Comparison of ENCODE assay signal across 23 cellular contexts in the genomic region with DNA sequence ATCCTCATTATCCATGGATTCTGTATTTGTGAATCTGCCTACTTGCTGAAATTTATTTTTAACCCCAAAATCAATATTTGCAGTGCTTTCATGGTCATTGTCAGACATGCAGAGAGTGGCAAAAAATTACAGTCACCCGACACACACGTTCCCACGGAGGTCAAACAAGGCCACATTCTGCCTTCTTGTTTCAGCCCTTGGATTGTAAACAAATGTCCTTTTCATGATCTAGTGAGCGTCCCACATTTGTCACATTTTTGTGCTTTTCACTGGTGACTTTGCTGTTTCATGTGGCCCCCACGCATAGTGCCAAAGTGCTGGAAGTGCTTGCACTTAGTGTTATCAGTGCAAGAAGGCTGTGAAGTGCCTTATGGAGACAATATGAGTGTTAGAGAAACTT. TPM values are rescaled to one million over a fixed set of nuclear protein-coding genes. Genes with fewer than 3 reads are reported as not detected.
DNase-seq lines count a peak whose midpoint lies in the region; ATAC-seq, FAIRE-seq and TF ChIP-seq lines count a peak whose summit lies in the region.
"Had no signal": no experiment of that assay in that cellular context is flagged by ENCODE, and none has a peak within 500 bp of the region (broad histone marks: within the 10 kb centered on the region; RNA-seq: fewer than 3 reads in every experiment).

No MANE protein-coding gene starts in this region.

- intact Hi-C loops in HepG2 (cut with micrococcal nuclease; ENCODE audit: unreplicated experiment): no loop called here
- intact Hi-C loops in colonic mucosa (cut with DNase I): no loop called here
- intact Hi-C loops in thyroid gland (cut with DNase I): no loop called here

- CTCF ChIA-PET in HepG2 (lab: Yijun Ruan, JAX; ENCODE audit: low intra/inter-chr PET ratio, low total read pairs): no interaction called here

- POLR2A ChIA-PET in HepG2 (lab: Yijun Ruan, JAX): no interaction called here

- TF ChIP-seq CTCF in LNCaP clone FGC (IDR thresholded peaks at IDR 0.05; ENCODE audit: control insufficient read depth, extremely low read depth, insufficient read depth): no peak
- no peak for TF ChIP-seq CTCF in HepG2 (CRISPR knock-in tag; IDR thresholded peaks at IDR 0.05)
- no peak for TF ChIP-seq CTCF in colonic mucosa (IDR thresholded peaks at IDR 0.05)
- no peak for TF ChIP-seq CTCF in thyroid gland (IDR thresholded peaks at IDR 0.05)

- H4K20me1 ChIP-seq in BLaER1 (no peaks in the 10 kb centered on the region), HepG2 (ENCODE audit: insufficient read depth, low read length) (no peaks in the 10 kb centered on the region)

- H3K9me3 ChIP-seq in BLaER1 (peaks cover 7% of the 10 kb centered on the region; the same call in 1 of the 2 replicates), HepG2 (ENCODE audit: low read length) (no peaks in the 10 kb centered on the region), colonic mucosa (no peaks in the 10 kb centered on the region), thyroid gland (no peaks in the 10 kb centered on the region)
- H3K9me3 ChIP-seq: A549, BE2C, HAP-1, Peyer's patch had no signal

- H3K36me3 ChIP-seq in BLaER1 (peaks cover 23% of the 10 kb centered on the region), HepG2 (replicated peaks in 1 of 2; ENCODE audit: control insufficient read depth in 1 of 2, insufficient read depth in 2 of 2, low read length in 2 of 2) (no peaks in the 10 kb centered on the region), colonic mucosa (no peaks in the 10 kb centered on the region), thyroid gland (no peaks in the 10 kb centered on the region)
- H3K36me3 ChIP-seq: BE2C, HAP-1 had no signal

- H3K27me3 ChIP-seq in BLaER1: no peaks in the 10 kb centered on the region
- no peaks in the 10 kb centered on the region for H3K27me3 ChIP-seq in HepG2 (ENCODE audit: control insufficient read depth in 1 of 2, insufficient read depth in 2 of 2, low read length in 2 of 2)
- no peaks in the 10 kb centered on the region for H3K27me3 ChIP-seq in colonic mucosa
- no peaks in the 10 kb centered on the region for H3K27me3 ChIP-seq in thyroid gland
- H3K27me3 ChIP-seq: BE2C, Peyer's patch had no signal

- TF ChIP-seq EP300 in HepG2 (IDR thresholded peaks at IDR 0.05; ENCODE audit: low read depth in 2 of 2, low read length in 2 of 2) (no peak), HepG2 (CRISPR knock-in tag; IDR thresholded peaks at IDR 0.05; ENCODE audit: borderline replicate concordance) (no peak)

- no peak for TF ChIP-seq RAD21 in HepG2 (CRISPR knock-in tag; IDR thresholded peaks at IDR 0.05)

- H3K9ac ChIP-seq in BLaER1 (no peak overlapping the region), HepG2 (ENCODE audit: insufficient read depth, low read depth, low read length) (no peak overlapping the region), colonic mucosa (ENCODE audit: low read depth in 2 of 2, low read length in 2 of 2) (no peak overlapping the region)

- H3K4me2 ChIP-seq in BLaER1 (peak overlapping the region; percentile 63), HepG2 (ENCODE audit: low read depth, low read length) (no peak overlapping the region)
- H3K4me2 ChIP-seq: A549 had no signal

- in situ Hi-C loops in HepG2 (cut with HindIII; ENCODE audit: extremely low pct_ligation_motif_present, low pct_unique_long_range_greater_than_20kb): no loop called here

- FAIRE-seq in HepG2 (lab: Jason Lieb, UNC): no peak
- FAIRE-seq: A549 had no signal

- ATAC-seq in HepG2 (peak; percentile 42; the same call in 2 of the 3 replicates), GM21447 (IDR thresholded peaks at IDR 0.05; ENCODE audit: unreplicated experiment) (no peak)
- ATAC-seq: A549; CD8-positive, alpha-beta T cell; SK-N-SH treated with all-trans-retinoic acid at 6 μM for 48 hours had no signal

- DNase-seq in LNCaP clone FGC (ENCODE audit: low read depth) (peak; percentile 27), HepG2 (ENCODE audit: low spot score) (peak; percentile 12), superior temporal gyrus (ENCODE audit: extremely low spot score) (peak; percentile 48), colonic mucosa (no peak), thyroid gland (no peak)
- DNase-seq: BE2C; CD8-positive, alpha-beta T cell; KG1; NCI-H1092 treated with DMSO at 0.1 percent for 48 hours; NCI-H1436 treated with DMSO at 0.1 percent for 48 hours; NCI-H2081; NCI-H2171; NCI-H345; NCI-H524; NCI-H774; NK-92 treated with Interleukin-12 subunit alpha and Interleukin-12 subunit beta, amount 100 ng/mL, for 24 hours; Peyer's patch had no signal

- BruUV-seq in HepG2 (replicated peaks; lab: Mats Ljungman, UMichigan): no TSS peak

- H3K27ac ChIP-seq in BLaER1: peak overlapping the region; percentile 62; the same call in 1 of the 2 replicates
- no peak overlapping the region for H3K27ac ChIP-seq in HepG2 (ENCODE audit: extremely low read length, insufficient read depth, low read length)
- H3K27ac ChIP-seq in colonic mucosa: no peak overlapping the region
- H3K27ac ChIP-seq in thyroid gland: no peak overlapping the region
- H3K27ac ChIP-seq: A549, HL-60, Peyer's patch had no signal

- TF ChIP-seq POLR2A in HepG2 (IDR thresholded peaks at IDR 0.05; ENCODE audit: insufficient read depth in 1 of 2, low read depth in 2 of 2, low read length in 2 of 2) (no peak), thyroid gland (IDR thresholded peaks at IDR 0.05) (no peak)

- 9% methylated on average over 5 of the region's 5 CpGs for WGBS in HepG2 (ENCODE audit: low lambda C conversion rate)
- 93 to 97% methylated on average over 5 of the region's 5 CpGs for WGBS in thyroid gland, 2 donors

- no peaks in the 10 kb centered on the region for H3K79me2 ChIP-seq in HepG2 (ENCODE audit: insufficient read depth, low read length)

- H3K4me3 ChIP-seq in BLaER1 (no peak overlapping the region), LNCaP clone FGC (ENCODE audit: low read depth, low read length) (no peak overlapping the region), HepG2 (replicated peaks in 1 of 3; ENCODE audit: insufficient read depth in 1 of 3, low read depth in 2 of 3, low read length in 3 of 3) (no peak overlapping the region), colonic mucosa (no peak overlapping the region), thyroid gland (replicated peaks in 1 of 3) (no peak overlapping the region)
- H3K4me3 ChIP-seq: A549, HAP-1, Peyer's patch had no signal

- H2AFZ ChIP-seq in HepG2 (ENCODE audit: low read length): no peak overlapping the region

- H3K4me1 ChIP-seq in BLaER1 (peaks cover 32% of the 10 kb centered on the region), HepG2 (ENCODE audit: insufficient read depth, low read length) (peaks cover 23% of the 10 kb centered on the region), colonic mucosa (no peaks in the 10 kb centered on the region), thyroid gland (peaks cover 14 to 15% of the 10 kb centered on the region in 2 donors)
- H3K4me1 ChIP-seq: A549, BE2C, HAP-1 had no signal

TF ChIP-seq in HepG2, 621 proteins besides CTCF, POLR2A, EP300 and RAD21 (continues in another document):
- TF ChIP-seq, protein P1, sequence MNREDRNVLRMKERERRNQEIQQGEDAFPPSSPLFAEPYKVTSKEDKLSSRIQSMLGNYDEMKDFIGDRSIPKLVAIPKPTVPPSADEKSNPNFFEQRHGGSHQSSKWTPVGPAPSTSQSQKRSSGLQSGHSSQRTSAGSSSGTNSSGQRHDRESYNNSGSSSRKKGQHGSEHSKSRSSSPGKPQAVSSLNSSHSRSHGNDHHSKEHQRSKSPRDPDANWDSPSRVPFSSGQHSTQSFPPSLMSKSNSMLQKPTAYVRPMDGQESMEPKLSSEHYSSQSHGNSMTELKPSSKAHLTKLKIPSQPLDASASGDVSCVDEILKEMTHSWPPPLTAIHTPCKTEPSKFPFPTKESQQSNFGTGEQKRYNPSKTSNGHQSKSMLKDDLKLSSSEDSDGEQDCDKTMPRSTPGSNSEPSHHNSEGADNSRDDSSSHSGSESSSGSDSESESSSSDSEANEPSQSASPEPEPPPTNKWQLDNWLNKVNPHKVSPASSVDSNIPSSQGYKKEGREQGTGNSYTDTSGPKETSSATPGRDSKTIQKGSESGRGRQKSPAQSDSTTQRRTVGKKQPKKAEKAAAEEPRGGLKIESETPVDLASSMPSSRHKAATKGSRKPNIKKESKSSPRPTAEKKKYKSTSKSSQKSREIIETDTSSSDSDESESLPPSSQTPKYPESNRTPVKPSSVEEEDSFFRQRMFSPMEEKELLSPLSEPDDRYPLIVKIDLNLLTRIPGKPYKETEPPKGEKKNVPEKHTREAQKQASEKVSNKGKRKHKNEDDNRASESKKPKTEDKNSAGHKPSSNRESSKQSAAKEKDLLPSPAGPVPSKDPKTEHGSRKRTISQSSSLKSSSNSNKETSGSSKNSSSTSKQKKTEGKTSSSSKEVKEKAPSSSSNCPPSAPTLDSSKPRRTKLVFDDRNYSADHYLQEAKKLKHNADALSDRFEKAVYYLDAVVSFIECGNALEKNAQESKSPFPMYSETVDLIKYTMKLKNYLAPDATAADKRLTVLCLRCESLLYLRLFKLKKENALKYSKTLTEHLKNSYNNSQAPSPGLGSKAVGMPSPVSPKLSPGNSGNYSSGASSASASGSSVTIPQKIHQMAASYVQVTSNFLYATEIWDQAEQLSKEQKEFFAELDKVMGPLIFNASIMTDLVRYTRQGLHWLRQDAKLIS (CRISPR knock-in tag; IDR thresholded peaks at IDR 0.05): no peak
- TF ChIP-seq RARA (CRISPR knock-in tag; IDR thresholded peaks at IDR 0.05): peak; percentile 40

RNA-seq across cellular contexts. Expression of a gene that starts 45.0 kb away (rescaled TPM):
- total RNA-seq in HepG2 (2016; rRNA removed; fragmentation: Illumina TruSeq; extraction: Trizol): not detected in 2 replicates
- total RNA-seq in HepG2 (2016; cell fraction: cytosol; rRNA removed; fragmentation: Illumina TruSeq; extraction: Trizol; ENCODE audit: low read depth): not detected in 2 replicates
- total RNA-seq in HepG2 (2016; cell fraction: insoluble cytoplasmic fraction; rRNA removed; fragmentation: Illumina TruSeq; extraction: Trizol): not detected in 2 replicates
- not detected in 2 replicates for total RNA-seq in HepG2 (2016; cell fraction: membrane; rRNA removed; fragmentation: Illumina TruSeq; extraction: Trizol)
- total RNA-seq in HepG2 (2016; cell fraction: nucleus; rRNA removed; fragmentation: Illumina TruSeq; extraction: Trizol): not detected in 2 replicates
- polyA plus RNA-seq in HepG2 (2011; rRNA removed): 0.04 TPM in 1 of 2 replicates, not detected in the other
- polyA plus RNA-seq in HepG2 (2011; cell fraction: cytosol; rRNA removed): 0.13 and 0.20 TPM in 2 replicates
- 0.14 and 0.37 TPM in 2 replicates for polyA plus RNA-seq in HepG2 (2011; cell fraction: nucleus; rRNA removed)
- polyA plus RNA-seq in HepG2 (2012): 0.47 and 0.85 TPM in 2 replicates
- not detected in 2 replicates for polyA plus RNA-seq in HepG2 (2016; cell fraction: cytosol; fragmentation: Illumina TruSeq; extraction: Trizol; ENCODE audit: low read depth)
- not detected in 2 replicates for polyA plus RNA-seq in HepG2 (2016; cell fraction: insoluble cytoplasmic fraction; fragmentation: Illumina TruSeq; extraction: Trizol; ENCODE audit: low read depth)
- not detected in 2 replicates for polyA plus RNA-seq in HepG2 (2016; cell fraction: membrane; fragmentation: Illumina TruSeq; extraction: Trizol; ENCODE audit: low read depth)
- polyA plus RNA-seq in HepG2 (2016; cell fraction: nucleus; fragmentation: Illumina TruSeq; extraction: Trizol; ENCODE audit: insufficient read depth, low read depth): not detected in 2 replicates
- not detected in 2 replicates for polyA minus RNA-seq in HepG2 (2011; rRNA and poly(A)+ RNA removed; ENCODE audit: low replicate concordance)
- 0.53 TPM in 1 of 2 replicates, not detected in the other for polyA minus RNA-seq in HepG2 (2011; cell fraction: cytosol; rRNA and poly(A)+ RNA removed)
- not detected in 2 replicates for polyA minus RNA-seq in HepG2 (2011; cell fraction: nucleus; rRNA and poly(A)+ RNA removed)
- total RNA-seq in colonic mucosa: 10 to 100 TPM; 22.3 to 35.8 TPM
- 100 to 1,000 TPM; 140 to 215 (median 162) TPM for total RNA-seq in thyroid gland
- total RNA-seq: CD8-positive, alpha-beta T cell had no signal
- polyA plus RNA-seq: A549 had no signal

Comparison
In these comparisons a context has a peak if more than half of its experiments do, and no peak if none do; other contexts are left out.
1. DNase-seq: peak in LNCaP clone FGC (single experiment), HepG2 (single experiment) and superior temporal gyrus (single experiment); none in colonic mucosa (single experiment) and thyroid gland (0 of 2).
2. RNA of a gene that starts 45.0 kb away (total RNA-seq): 140 to 215 TPM in thyroid gland and 22.3 to 35.8 TPM in colonic mucosa; not detected in HepG2; every median in the first group is over 10 times any median in the second.